In the genomic region with DNA sequence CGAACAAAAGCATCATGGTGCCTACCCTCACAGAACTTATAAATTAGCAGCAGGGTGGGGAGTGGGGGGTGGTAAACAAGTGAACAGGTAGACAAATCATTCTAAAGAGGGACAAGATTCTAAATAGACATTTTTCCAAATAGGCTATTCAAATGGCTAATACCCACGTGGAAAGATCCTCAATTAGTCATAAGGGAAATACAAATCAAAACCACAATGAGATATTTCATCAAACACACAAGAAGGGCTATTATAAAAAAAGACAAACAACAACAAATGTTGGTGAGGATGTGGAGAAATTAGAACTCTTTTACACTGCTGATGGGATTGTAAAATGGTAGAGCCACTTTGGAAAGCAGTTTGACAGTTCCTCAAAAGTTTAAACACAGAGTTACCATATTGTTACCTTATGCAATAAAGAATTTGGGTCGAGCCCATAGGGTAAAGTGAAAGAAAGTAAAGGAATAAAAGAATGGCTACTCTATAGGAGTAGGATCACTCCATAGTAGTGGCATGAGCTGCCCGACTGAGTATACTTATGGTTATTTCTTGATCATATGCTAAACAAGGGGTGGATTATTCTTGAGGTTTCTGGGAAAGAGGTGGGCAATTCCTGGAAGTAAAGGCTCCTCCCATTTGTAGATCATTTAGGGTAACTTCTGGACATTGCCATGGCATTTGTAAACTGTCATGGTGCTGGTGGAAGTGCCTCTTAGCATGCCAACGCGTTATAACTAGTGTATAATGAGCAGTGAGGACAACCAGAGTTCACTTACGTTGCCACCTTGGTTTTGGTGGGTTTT, we compare ENCODE assay signal across 1 cellular context.
TF ChIP-seq lines count a peak whose summit lies in the region.

No MANE protein-coding gene starts in this region.

TF ChIP-seq in A549, 52 proteins besides CTCF, POLR2A, EP300 and RAD21:
- TF ChIP-seq, protein P1, sequence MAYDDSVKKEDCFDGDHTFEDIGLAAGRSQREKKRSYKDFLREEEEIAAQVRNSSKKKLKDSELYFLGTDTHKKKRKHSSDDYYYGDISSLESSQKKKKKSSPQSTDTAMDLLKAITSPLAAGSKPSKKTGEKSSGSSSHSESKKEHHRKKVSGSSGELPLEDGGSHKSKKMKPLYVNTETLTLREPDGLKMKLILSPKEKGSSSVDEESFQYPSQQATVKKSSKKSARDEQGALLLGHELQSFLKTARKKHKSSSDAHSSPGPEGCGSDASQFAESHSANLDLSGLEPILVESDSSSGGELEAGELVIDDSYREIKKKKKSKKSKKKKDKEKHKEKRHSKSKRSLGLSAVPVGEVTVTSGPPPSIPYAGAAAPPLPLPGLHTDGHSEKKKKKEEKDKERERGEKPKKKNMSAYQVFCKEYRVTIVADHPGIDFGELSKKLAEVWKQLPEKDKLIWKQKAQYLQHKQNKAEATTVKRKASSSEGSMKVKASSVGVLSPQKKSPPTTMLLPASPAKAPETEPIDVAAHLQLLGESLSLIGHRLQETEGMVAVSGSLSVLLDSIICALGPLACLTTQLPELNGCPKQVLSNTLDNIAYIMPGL (CRISPR knock-in tag; IDR thresholded peaks at IDR 0.05; ENCODE audit: borderline replicate concordance): no peak
- TF ChIP-seq RARB (CRISPR knock-in tag; IDR thresholded peaks at IDR 0.05): no peak
- TF ChIP-seq JUN (IDR thresholded peaks at IDR 0.05): no peak
- no peak for TF ChIP-seq CHD4 (IDR thresholded peaks at IDR 0.05; ENCODE audit: borderline replicate concordance)
- TF ChIP-seq POLR2AphosphoS2 (conservative IDR thresholded peaks at IDR 0.05; ENCODE audit: low read length): no peak
- no peak for TF ChIP-seq HOXB13 (CRISPR knock-in tag; IDR thresholded peaks at IDR 0.05; ENCODE audit: low read depth)
- no peak for TF ChIP-seq CBX2 (IDR thresholded peaks at IDR 0.05; ENCODE audit: borderline replicate concordance, low read depth)
- no peak for TF ChIP-seq BHLHE40 (IDR thresholded peaks at IDR 0.05; ENCODE audit: low read depth, low read length)
- TF ChIP-seq, protein P2, sequence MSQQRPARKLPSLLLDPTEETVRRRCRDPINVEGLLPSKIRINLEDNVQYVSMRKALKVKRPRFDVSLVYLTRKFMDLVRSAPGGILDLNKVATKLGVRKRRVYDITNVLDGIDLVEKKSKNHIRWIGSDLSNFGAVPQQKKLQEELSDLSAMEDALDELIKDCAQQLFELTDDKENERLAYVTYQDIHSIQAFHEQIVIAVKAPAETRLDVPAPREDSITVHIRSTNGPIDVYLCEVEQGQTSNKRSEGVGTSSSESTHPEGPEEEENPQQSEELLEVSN (IDR thresholded peaks at IDR 0.05; ENCODE audit: borderline replicate concordance, low read depth): no peak
- TF ChIP-seq SMC3 (IDR thresholded peaks at IDR 0.05): no peak
- no peak for TF ChIP-seq TFCP2L1 (CRISPR knock-in tag; IDR thresholded peaks at IDR 0.05)
- no peak for TF ChIP-seq ZNF302 (CRISPR knock-in tag; IDR thresholded peaks at IDR 0.05)
- TF ChIP-seq, protein P3, sequence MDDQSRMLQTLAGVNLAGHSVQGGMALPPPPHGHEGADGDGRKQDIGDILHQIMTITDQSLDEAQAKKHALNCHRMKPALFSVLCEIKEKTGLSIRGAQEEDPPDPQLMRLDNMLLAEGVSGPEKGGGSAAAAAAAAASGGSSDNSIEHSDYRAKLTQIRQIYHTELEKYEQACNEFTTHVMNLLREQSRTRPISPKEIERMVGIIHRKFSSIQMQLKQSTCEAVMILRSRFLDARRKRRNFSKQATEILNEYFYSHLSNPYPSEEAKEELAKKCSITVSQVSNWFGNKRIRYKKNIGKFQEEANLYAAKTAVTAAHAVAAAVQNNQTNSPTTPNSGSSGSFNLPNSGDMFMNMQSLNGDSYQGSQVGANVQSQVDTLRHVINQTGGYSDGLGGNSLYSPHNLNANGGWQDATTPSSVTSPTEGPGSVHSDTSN (IDR thresholded peaks at IDR 0.05): no peak
- TF ChIP-seq CHD2 (IDR thresholded peaks at IDR 0.05; ENCODE audit: low read length, partially characterized antibody): no peak
- no peak for TF ChIP-seq JUNB (IDR thresholded peaks at IDR 0.05)
- TF ChIP-seq, protein P4, sequence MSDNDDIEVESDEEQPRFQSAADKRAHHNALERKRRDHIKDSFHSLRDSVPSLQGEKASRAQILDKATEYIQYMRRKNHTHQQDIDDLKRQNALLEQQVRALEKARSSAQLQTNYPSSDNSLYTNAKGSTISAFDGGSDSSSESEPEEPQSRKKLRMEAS (IDR thresholded peaks at IDR 0.05): no peak
- TF ChIP-seq, protein P5, sequence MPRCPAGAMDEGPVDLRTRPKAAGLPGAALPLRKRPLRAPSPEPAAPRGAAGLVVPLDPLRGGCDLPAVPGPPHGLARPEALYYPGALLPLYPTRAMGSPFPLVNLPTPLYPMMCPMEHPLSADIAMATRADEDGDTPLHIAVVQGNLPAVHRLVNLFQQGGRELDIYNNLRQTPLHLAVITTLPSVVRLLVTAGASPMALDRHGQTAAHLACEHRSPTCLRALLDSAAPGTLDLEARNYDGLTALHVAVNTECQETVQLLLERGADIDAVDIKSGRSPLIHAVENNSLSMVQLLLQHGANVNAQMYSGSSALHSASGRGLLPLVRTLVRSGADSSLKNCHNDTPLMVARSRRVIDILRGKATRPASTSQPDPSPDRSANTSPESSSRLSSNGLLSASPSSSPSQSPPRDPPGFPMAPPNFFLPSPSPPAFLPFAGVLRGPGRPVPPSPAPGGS (IDR thresholded peaks at IDR 0.05): no peak
- TF ChIP-seq EHMT2 (IDR thresholded peaks at IDR 0.05; ENCODE audit: low read depth): no peak
- no peak for TF ChIP-seq HOXA7 (CRISPR knock-in tag; IDR thresholded peaks at IDR 0.05)
TF ChIP-seq in A549: peak in this region for 0.
